Comparison of ENCODE assay signal across 8 cellular contexts in genomic region chr11:61967177-61967923, GRCh38. TPM values are rescaled to one million over a fixed set of nuclear protein-coding genes. Genes with fewer than 3 reads are reported as not detected.
DNase-seq lines count a peak whose midpoint lies in the region; ATAC-seq, FAIRE-seq and TF ChIP-seq lines count a peak whose summit lies in the region.

FTH1 (minus strand) TSS chr11:61967634; CDS start chr11:61967425, 209 bp downstream.

- peak; percentile 92 for DNase-seq in Daoy (ENCODE audit: low read depth)
- DNase-seq in H54 (ENCODE audit: insufficient read length, low spot score), result peak; percentile 72
- peak; percentile 89 for DNase-seq in MG63
- peak; percentile 96 for DNase-seq in SJSA1 (ENCODE audit: low read depth in 1 of 2, low spot score in 2 of 2)
- peak; percentile 77 for DNase-seq in activated gamma-delta T cell treated with anti-CD3 and anti-CD28 coated beads, Interleukin-2, amount 50 U/mL, for 16 hours (ENCODE audit: low read depth)
- DNase-seq in foreskin keratinocyte, result peak in 1 of 2 donors; percentile 71

- peak; percentile 55 for ATAC-seq in foreskin keratinocyte

- H2AFZ ChIP-seq in neuron (ENCODE audit: low read depth, low read length), result peak within 1 kb of the TSS; percentile 80

- H3K9ac ChIP-seq in subcutaneous abdominal adipose tissue (ENCODE audit: low read length in 5 of 5), result peak within 1 kb of the TSS; percentile 90 to 100 (median 99)

- no peaks in the 10 kb centered on the region for H3K27me3 ChIP-seq in MG63
- H3K27me3 ChIP-seq in SJSA1 (replicated peaks), result no peaks in the 10 kb centered on the region
- H3K27me3 ChIP-seq in foreskin keratinocyte, result no peaks in the 10 kb centered on the region
- no peaks in the 10 kb centered on the region for H3K27me3 ChIP-seq in neuron (ENCODE audit: insufficient read depth, low read length)
- H3K27me3 ChIP-seq in subcutaneous abdominal adipose tissue (ENCODE audit: control insufficient read depth in 5 of 5, insufficient read depth in 4 of 5, low read length in 5 of 5), result no peaks in the 10 kb centered on the region

- H3K9me3 ChIP-seq in MG63, result no peaks in the 10 kb centered on the region
- H3K9me3 ChIP-seq in SJSA1 (replicated peaks), result no peaks in the 10 kb centered on the region
- H3K9me3 ChIP-seq in neuron (ENCODE audit: low read length), result no peaks in the 10 kb centered on the region
- no peaks in the 10 kb centered on the region for H3K9me3 ChIP-seq in subcutaneous abdominal adipose tissue (ENCODE audit: control insufficient read depth in 5 of 5, low read length in 5 of 5)

- no peak for TF ChIP-seq CTCF in foreskin keratinocyte (conservative IDR thresholded peaks at IDR 0.05)

- H3K36me3 ChIP-seq in MG63, result peaks cover 37% of the 10 kb centered on the region
- H3K36me3 ChIP-seq in SJSA1, result peaks cover 51% of the 10 kb centered on the region
- H3K36me3 ChIP-seq in neuron (ENCODE audit: insufficient read depth, low read length), result peaks cover 26% of the 10 kb centered on the region
- peaks cover 8 to 29% (median 21%) of the 10 kb centered on the region in 5 donors for H3K36me3 ChIP-seq in subcutaneous abdominal adipose tissue (ENCODE audit: control insufficient read depth in 5 of 5, insufficient read depth in 5 of 5, low read length in 5 of 5)

- no peak for FAIRE-seq in H54 (lab: Jason Lieb, UNC)

- H3K27ac ChIP-seq in SJSA1 (peak within 1 kb of the TSS; percentile 88), foreskin keratinocyte (peak within 1 kb of the TSS; percentile 97), subcutaneous abdominal adipose tissue (ENCODE audit: low read depth, low read length) (peak within 1 kb of the TSS; percentile 100)

- H3K4me1 ChIP-seq in SJSA1 (replicated peaks) (peaks cover 59% of the 10 kb centered on the region), foreskin keratinocyte (peaks cover 39% of the 10 kb centered on the region), neuron (ENCODE audit: insufficient read depth, low read length) (peaks cover 26% of the 10 kb centered on the region), subcutaneous abdominal adipose tissue (ENCODE audit: control insufficient read depth in 5 of 5, insufficient read depth in 5 of 5, low read length in 5 of 5) (peaks cover 26 to 80% (median 76%) of the 10 kb centered on the region in 5 donors)

- peak; percentile 84 for TF ChIP-seq POLR2A in H54 (IDR thresholded peaks at IDR 0.05; ENCODE audit: low read depth, low read length)

- H3K4me3 ChIP-seq in MG63 (peak within 1 kb of the TSS; percentile 89), SJSA1 (peak within 1 kb of the TSS; percentile 88), neuron (ENCODE audit: low read length) (peak within 1 kb of the TSS; percentile 86), subcutaneous abdominal adipose tissue (ENCODE audit: low read depth in 1 of 5, low read length in 5 of 5) (peak within 1 kb of the TSS; percentile 95 to 100 (median 99))

RNA-seq across cellular contexts. Expression of gene FTH1, which starts in this region (rescaled TPM):
- 184 and 219 TPM in 2 replicates for total RNA-seq in Daoy (2014; rRNA removed; shearing (Covaris generic))
- 301 and 415 TPM in 2 replicates for total RNA-seq in MG63 (2014; rRNA removed; shearing (Covaris generic); ENCODE audit: low replicate concordance)
- total RNA-seq in SJSA1 (2014; rRNA removed; shearing (Covaris generic)), result 603 and 707 TPM in 2 replicates
- 845 and 1,177 TPM in 2 replicates for total RNA-seq in foreskin keratinocyte
- 2,804 and 3,960 TPM in 2 replicates for polyA plus RNA-seq in foreskin keratinocyte
